ENCODE assay signal across 12 cellular contexts in the genomic region with DNA sequence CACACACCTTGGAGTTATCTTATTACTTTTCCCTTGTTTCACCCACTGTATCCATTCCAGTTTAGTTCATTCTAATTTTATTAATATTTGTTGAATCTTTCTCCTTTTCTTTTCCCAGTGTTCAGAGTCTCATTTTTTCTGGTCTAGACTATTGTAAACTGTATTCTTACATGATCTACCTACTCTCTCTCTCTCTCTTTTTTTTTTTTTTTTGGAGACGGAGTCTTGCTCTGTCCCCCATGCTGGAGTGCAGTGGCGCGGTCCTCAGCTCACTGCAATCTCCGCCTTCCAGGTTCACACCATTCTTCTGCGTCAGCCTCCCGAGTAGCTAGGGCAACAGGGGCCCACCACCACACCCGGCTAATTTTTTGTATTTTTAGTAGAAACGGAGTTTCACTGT. TPM values are rescaled to one million over a fixed set of nuclear protein-coding genes. Genes with fewer than 3 reads are reported as not detected.
DNase-seq lines count a peak whose midpoint lies in the region; ATAC-seq and TF ChIP-seq lines count a peak whose summit lies in the region.
"Had no signal": no experiment of that assay in that cellular context is flagged by ENCODE, and none has a peak within 500 bp of the region (broad histone marks: within the 10 kb centered on the region; RNA-seq: fewer than 3 reads in every experiment).

No MANE protein-coding gene starts in this region.

- no peak overlapping the region for H3K27ac Mint-ChIP-seq in endothelial cell (ENCODE audit: unreplicated experiment)

- H3K9me2 ChIP-seq in GM23248 (ENCODE audit: insufficient read depth): no peaks in the 10 kb centered on the region

- H3K9me3 ChIP-seq in GM23248 (ENCODE audit: low read depth): no peaks in the 10 kb centered on the region
- H3K9me3 ChIP-seq in SJCRH30 (replicated peaks): no peaks in the 10 kb centered on the region
- no peaks in the 10 kb centered on the region for H3K9me3 ChIP-seq in sigmoid colon
- H3K9me3 ChIP-seq in lower lobe of right lung: no peaks in the 10 kb centered on the region
- H3K9me3 ChIP-seq: body of pancreas had no signal

- peak overlapping the region; percentile 98 for H3K9ac ChIP-seq in GM23248

- H3K9me3 Mint-ChIP-seq in endothelial cell (ENCODE audit: unreplicated experiment): no peaks in the 10 kb centered on the region

- TF ChIP-seq CTCF in endothelial cell (IDR thresholded peaks at IDR 0.05; ENCODE audit: unreplicated experiment) (no peak), sigmoid colon (IDR thresholded peaks at IDR 0.05) (no peak), lower lobe of right lung (IDR thresholded peaks at IDR 0.05) (no peak)

- peak overlapping the region; percentile 29 for H3K4me3 Mint-ChIP-seq in endothelial cell (ENCODE audit: unreplicated experiment)

- in situ Hi-C loops in GM23248 (cut with MboI): no loop called here

- H3K36me3 ChIP-seq in GM23248 (ENCODE audit: low read depth): peaks cover 17% of the 10 kb centered on the region; the same call in 1 of the 2 replicates
- peaks cover 12% of the 10 kb centered on the region for H3K36me3 ChIP-seq in SJCRH30
- H3K36me3 ChIP-seq in sigmoid colon: peaks cover 0 to 30% (median 10%) of the 10 kb centered on the region in 4 donors
- peaks cover 32% of the 10 kb centered on the region for H3K36me3 ChIP-seq in lower lobe of right lung

- no peak for DNase-seq in GM23248
- no peak for DNase-seq in SJCRH30
- DNase-seq in endothelial cell (ENCODE audit: low spot score): no peak
- no peak for DNase-seq in sigmoid colon
- DNase-seq in lower lobe of right lung: no peak
- no peak for DNase-seq in retina
- DNase-seq in NCI-H748 (lab: John Stamatoyannopoulos, UW; ENCODE audit: unreplicated experiment): no peak
- DNase-seq: activated CD4-positive, alpha-beta T cell treated with anti-CD3 and anti-CD28 coated beads, Interleukin-2, amount 50 U/mL, for 48 hours; body of pancreas; nucleus accumbens; SHP77 had no signal

- H3F3A ChIP-seq in GM23248 (ENCODE audit: insufficient read depth): peaks cover 39% of the 10 kb centered on the region

- peaks cover 48% of the 10 kb centered on the region for H3K4me1 Mint-ChIP-seq in endothelial cell (ENCODE audit: unreplicated experiment)

- H3K4me2 ChIP-seq in GM23248 (ENCODE audit: unreplicated experiment): peak overlapping the region; percentile 99

- ATAC-seq in lower lobe of right lung: no peak
- ATAC-seq: body of pancreas, esophagus mucosa had no signal

- peaks cover 76% of the 10 kb centered on the region for H3K79me2 ChIP-seq in GM23248 (ENCODE audit: insufficient read depth)

- H3K27me3 ChIP-seq in GM23248 (replicated peaks; ENCODE audit: insufficient read depth) (no peaks in the 10 kb centered on the region), SJCRH30 (no peaks in the 10 kb centered on the region), sigmoid colon (no peaks in the 10 kb centered on the region), lower lobe of right lung (ENCODE audit: low read depth) (no peaks in the 10 kb centered on the region)
- H3K27me3 ChIP-seq: body of pancreas had no signal

- H2AFZ ChIP-seq in GM23248: peak overlapping the region; percentile 89; the same call in 1 of the 2 replicates

- peaks cover 17% of the 10 kb centered on the region for H3K36me3 Mint-ChIP-seq in endothelial cell (ENCODE audit: low read depth, unreplicated experiment)

- no peak for TF ChIP-seq EP300 in sigmoid colon (IDR thresholded peaks at IDR 0.05)

- no peaks in the 10 kb centered on the region for H4K20me1 ChIP-seq in GM23248 (ENCODE audit: insufficient read depth)

- no peak for TF ChIP-seq POLR2A in sigmoid colon (IDR thresholded peaks at IDR 0.05)

- peaks cover 26% of the 10 kb centered on the region for H3K27me3 Mint-ChIP-seq in endothelial cell (ENCODE audit: unreplicated experiment)

- H3K4me1 ChIP-seq in GM23248 (ENCODE audit: insufficient read depth) (peaks cover 42% of the 10 kb centered on the region), SJCRH30 (peaks cover 3% of the 10 kb centered on the region; the same call in 1 of the 2 replicates), sigmoid colon (peaks cover 0 to 43% (median 37%) of the 10 kb centered on the region in 4 donors), lower lobe of right lung (peaks cover 33% of the 10 kb centered on the region)

- WGBS in GM23248 (ENCODE audit: low coverage in 1 of 2, low lambda C conversion rate in 2 of 2, missing lambda C conversion rate in 2 of 2), 2 experiments: 79 to 84% methylated on average over 7 to 8 of the region's 8 CpGs
- 95 to 96% methylated on average over 8 of the region's 8 CpGs for WGBS in sigmoid colon, 2 donors

- H3K27ac ChIP-seq in GM23248: peak overlapping the region; percentile 95; the same call in 1 of the 2 replicates
- H3K27ac ChIP-seq in SJCRH30: no peak overlapping the region
- peak overlapping the region in 3 of 4 donors; percentile 87 to 94 (median 91) for H3K27ac ChIP-seq in sigmoid colon
- H3K27ac ChIP-seq in lower lobe of right lung: no peak overlapping the region

- H3K4me3 ChIP-seq in GM23248 (peak overlapping the region; percentile 90), SJCRH30 (peak overlapping the region; percentile 83; the same call in 1 of the 2 replicates), sigmoid colon (no peak overlapping the region), lower lobe of right lung (no peak overlapping the region)
- H3K4me3 ChIP-seq: body of pancreas had no signal

- intact Hi-C loops in sigmoid colon (cut with DNase I) (loop anchor here (2.0 kb wide), 1 partner anchor 295 kb away; the partner anchor contains the start of genes DDIAS and PRCP), lower lobe of right lung (cut with DNase I) (loop anchor here (10.0 kb wide), 1 partner anchor 291 kb away; the partner anchor contains the start of genes DDIAS and PRCP)

RNA-seq across cellular contexts. Expression of gene ANKRD42, which starts 2.1 kb away (rescaled TPM):
- 17.8 and 22.0 TPM in 2 replicates for total RNA-seq in GM23248 (2014; rRNA removed; shearing (Covaris generic))
- polyA plus RNA-seq in GM23248 (2016; fragmentation: Nextera tagmentation; extraction: Ambion mirVana) (17.6 and 19.7 TPM in 2 replicates), sigmoid colon (1 to 10 TPM; 4.2 to 5.4 (median 5.3) TPM)
- 2.2 and 2.6 TPM in 2 replicates for total RNA-seq in SJCRH30 (2014; rRNA removed; shearing (Covaris generic))
- total RNA-seq in endothelial cell (ENCODE audit: unreplicated experiment) (11.4 TPM), sigmoid colon (10 to 100 TPM in 3 of 4 donors, 1 to 10 TPM in 1; 9.6 to 12.2 (median 11.0) TPM), lower lobe of right lung (15.9 TPM)

RNA-seq across cellular contexts. Expression of gene PCF11, which starts 38.7 kb away (rescaled TPM):
- 19.7 and 38.2 TPM in 2 replicates for total RNA-seq in GM23248 (2014; rRNA removed; shearing (Covaris generic))
- polyA plus RNA-seq in GM23248 (2016; fragmentation: Nextera tagmentation; extraction: Ambion mirVana) (7.4 and 9.1 TPM in 2 replicates), sigmoid colon (10 to 100 TPM; 12.7 to 34.4 (median 13.2) TPM)
- 55.9 and 71.1 TPM in 2 replicates for total RNA-seq in SJCRH30 (2014; rRNA removed; shearing (Covaris generic))
- total RNA-seq in endothelial cell (ENCODE audit: unreplicated experiment) (53.2 TPM), sigmoid colon (10 to 100 TPM; 62.0 to 78.2 (median 66.3) TPM), lower lobe of right lung (58.6 TPM)

Comparison
In these comparisons a context has a peak if more than half of its experiments do, and no peak if none do; other contexts are left out.
1. H3K27ac ChIP-seq: peak in GM23248 (single experiment) and sigmoid colon (3 of 4); none in SJCRH30 (single experiment) and lower lobe of right lung (single experiment).
2. H3K4me3 ChIP-seq: peak in GM23248 (single experiment) and SJCRH30 (single experiment); none in sigmoid colon (0 of 4) and lower lobe of right lung (single experiment).